1 cellular context compared by ENCODE assay signal in the genomic region with DNA sequence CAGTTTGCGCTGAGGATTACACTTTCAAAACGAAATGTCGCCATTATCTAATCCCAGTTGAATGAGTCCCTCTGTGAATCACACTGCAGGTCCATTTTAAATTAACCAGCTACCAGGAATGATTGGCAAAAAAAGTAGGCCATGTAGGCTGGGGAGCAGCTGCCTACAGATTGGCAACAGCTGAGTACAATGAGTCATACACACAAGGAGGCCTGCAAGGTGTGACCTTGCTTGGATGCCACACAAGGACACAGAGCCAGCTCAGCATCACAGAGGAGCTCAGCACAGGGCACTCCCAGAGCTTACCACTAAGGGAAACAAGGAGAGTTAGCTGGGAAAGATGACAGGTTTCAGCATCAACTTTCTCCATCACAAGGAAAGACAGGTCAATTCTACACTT.
TF ChIP-seq lines count a peak whose summit lies in the region.

No MANE protein-coding gene starts in this region.

TF ChIP-seq in WTC11, 78 proteins besides CTCF, POLR2A, EP300 and RAD21 (continued from another document):
- TF ChIP-seq ZNF671 (CRISPR knock-in tag; IDR thresholded peaks at IDR 0.05) (no peak), MXD4 (CRISPR knock-in tag; IDR thresholded peaks at IDR 0.05; ENCODE audit: borderline replicate concordance) (no peak)
